9 cellular contexts compared by ENCODE assay signal in the genomic region with DNA sequence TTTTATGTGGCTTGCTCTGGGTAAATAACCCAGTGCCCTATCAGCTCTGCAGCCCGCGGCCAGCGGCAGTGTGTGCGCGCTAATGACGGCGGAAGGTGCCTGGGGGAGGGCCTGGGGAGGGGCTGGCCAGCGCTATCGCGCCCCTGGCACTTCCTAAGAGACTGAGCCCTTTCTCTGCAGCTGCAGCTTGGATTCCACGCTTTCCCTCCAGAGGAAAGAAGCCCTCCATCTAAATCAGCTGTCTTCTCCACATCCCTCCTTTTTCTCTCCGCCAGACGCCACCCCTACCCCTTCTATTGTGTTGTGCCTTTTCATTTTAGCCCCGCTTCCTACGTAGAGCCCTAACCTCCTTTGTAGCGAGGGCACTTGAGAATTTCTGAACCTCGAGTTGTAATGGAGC. TPM values are rescaled to one million over a fixed set of nuclear protein-coding genes. Genes with fewer than 3 reads are reported as not detected.
A peak's percentile ranks its signal among the peaks of the same experiment; 100 is the strongest.
DNase-seq lines count a peak whose midpoint lies in the region; ATAC-seq, FAIRE-seq and TF ChIP-seq lines count a peak whose summit lies in the region.
"Had no signal": no experiment of that assay in that cellular context is flagged by ENCODE, and none has a peak within 500 bp of the region (broad histone marks: within the 10 kb centered on the region; RNA-seq: fewer than 3 reads in every experiment).

No MANE protein-coding gene starts in this region.

- H3K9me3 ChIP-seq in HepG2 (ENCODE audit: low read length): no peaks in the 10 kb centered on the region

- H3K4me3 Mint-ChIP-seq in Calu3 (ENCODE audit: low read depth, unreplicated experiment): peak overlapping the region; percentile 84

- H3K4me3 ChIP-seq in astrocyte of the cerebellum (ENCODE audit: low read depth, low read length) (peak overlapping the region; percentile 57), HepG2 (replicated peaks in 1 of 3; ENCODE audit: insufficient read depth in 1 of 3, low read depth in 2 of 3, low read length in 3 of 3) (peak overlapping the region; percentile 34 to 68 (median 43)), urinary bladder (ENCODE audit: low read depth, low read length) (peak overlapping the region; percentile 32)

- peaks cover 21% of the 10 kb centered on the region for H3K4me1 Mint-ChIP-seq in Calu3 (ENCODE audit: low read depth, unreplicated experiment)

- H3K9ac ChIP-seq in HepG2 (ENCODE audit: insufficient read depth, low read depth, low read length): no peak overlapping the region

- no peak for TF ChIP-seq RAD21 in HepG2 (CRISPR knock-in tag; IDR thresholded peaks at IDR 0.05)

- TF ChIP-seq POLR2A in HepG2 (IDR thresholded peaks at IDR 0.05; ENCODE audit: insufficient read depth in 1 of 2, low read depth in 2 of 2, low read length in 2 of 2): no peak

- peaks cover 14% of the 10 kb centered on the region for H3K36me3 Mint-ChIP-seq in Calu3 (ENCODE audit: insufficient read depth, unreplicated experiment)

- H3K9me3 Mint-ChIP-seq in Calu3 (ENCODE audit: low read depth, unreplicated experiment): no peaks in the 10 kb centered on the region

- TF ChIP-seq EP300 in HepG2 (IDR thresholded peaks at IDR 0.05; ENCODE audit: low read depth in 2 of 2, low read length in 2 of 2) (no peak), HepG2 (CRISPR knock-in tag; IDR thresholded peaks at IDR 0.05; ENCODE audit: borderline replicate concordance) (no peak)

- ATAC-seq in HepG2 (peak; percentile 16), GM21825 (IDR thresholded peaks at IDR 0.05; ENCODE audit: unreplicated experiment) (no peak)

- no peaks in the 10 kb centered on the region for H3K36me3 ChIP-seq in HepG2 (replicated peaks in 1 of 2; ENCODE audit: control insufficient read depth in 1 of 2, insufficient read depth in 2 of 2, low read length in 2 of 2)
- H3K36me3 ChIP-seq in urinary bladder (ENCODE audit: insufficient read depth): no peaks in the 10 kb centered on the region

- POLR2A ChIA-PET in HepG2 (lab: Yijun Ruan, JAX): no interaction called here

- FAIRE-seq in HepG2 (lab: Jason Lieb, UNC): no peak

- TF ChIP-seq CTCF in Calu3 (IDR thresholded peaks at IDR 0.05; ENCODE audit: unreplicated experiment) (no peak), astrocyte of the cerebellum (IDR thresholded peaks at IDR 0.05; ENCODE audit: low read depth, low read length, missing control alignments) (no peak), HepG2 (CRISPR knock-in tag; IDR thresholded peaks at IDR 0.05) (no peak)

- H3K4me1 ChIP-seq in HepG2 (ENCODE audit: insufficient read depth, low read length): peaks cover 16% of the 10 kb centered on the region
- no peaks in the 10 kb centered on the region for H3K4me1 ChIP-seq in urinary bladder (ENCODE audit: insufficient read depth)

- intact Hi-C loops in Calu3 (cut with micrococcal nuclease; ENCODE audit: unreplicated experiment) (no loop called here), HepG2 (cut with micrococcal nuclease; ENCODE audit: unreplicated experiment) (no loop called here)

- H3K27me3 ChIP-seq in HepG2 (ENCODE audit: control insufficient read depth in 1 of 2, insufficient read depth in 2 of 2, low read length in 2 of 2): peaks cover 2 to 4% of the 10 kb centered on the region in 2 experiments; a peak in 4 of 5 replicates

- H3K79me2 ChIP-seq in HepG2 (ENCODE audit: insufficient read depth, low read length): no peaks in the 10 kb centered on the region

- H3K27me3 Mint-ChIP-seq in Calu3 (ENCODE audit: unreplicated experiment): peaks cover 40% of the 10 kb centered on the region

- H4K20me1 ChIP-seq in HepG2 (ENCODE audit: insufficient read depth, low read length): no peaks in the 10 kb centered on the region

- CTCF ChIA-PET in Calu3 (lab: Charles Lee) (no interaction called here), HepG2 (lab: Yijun Ruan, JAX; ENCODE audit: low intra/inter-chr PET ratio, low total read pairs) (no interaction called here)

- BruUV-seq in Calu3 (replicated peaks; lab: Mats Ljungman, UMichigan) (no TSS peak), HepG2 (replicated peaks; lab: Mats Ljungman, UMichigan) (no TSS peak)

- in situ Hi-C loops in astrocyte of the cerebellum (cut with HindIII; ENCODE audit: low sequenced_read_pairs) (no loop called here), HepG2 (cut with HindIII; ENCODE audit: extremely low pct_ligation_motif_present, low pct_unique_long_range_greater_than_20kb) (no loop called here)

- 19% methylated on average over 7 of the region's 17 CpGs for WGBS in HepG2 (ENCODE audit: low lambda C conversion rate)
- WGBS in urinary bladder: 1% methylated on average over 17 of the region's 17 CpGs

- H3K27ac ChIP-seq in HepG2 (ENCODE audit: extremely low read length, insufficient read depth, low read length) (no peak overlapping the region), urinary bladder (ENCODE audit: low read depth) (no peak overlapping the region)
- H3K27ac ChIP-seq: epithelial cell of prostate had no signal

- H3K27ac Mint-ChIP-seq in Calu3 (ENCODE audit: unreplicated experiment): no peak overlapping the region

- peak overlapping the region; percentile 72 for H2AFZ ChIP-seq in HepG2 (ENCODE audit: low read length)

- H3K4me2 ChIP-seq in HepG2 (ENCODE audit: low read depth, low read length): peak overlapping the region; percentile 93

- peak; percentile 1 for DNase-seq in Calu3
- peak; percentile 8 for DNase-seq in NCI-H1694 treated with DMSO at 0.1 percent for 48 hours (lab: John Stamatoyannopoulos, UW)
- no peak for DNase-seq in astrocyte of the cerebellum (ENCODE audit: low read depth)
- DNase-seq in HepG2 (ENCODE audit: low spot score): no peak
- no peak for DNase-seq in stimulated activated CD4-positive, alpha-beta T cell treated with anti-CD3 and anti-CD28 coated beads, Interleukin-2, amount 100 ng/mL, for 24 hours
- DNase-seq in GF-D8 (lab: John Stamatoyannopoulos, UW): no peak

TF ChIP-seq in HepG2, 621 proteins besides CTCF, POLR2A, EP300 and RAD21:
- TF ChIP-seq, protein P1, sequence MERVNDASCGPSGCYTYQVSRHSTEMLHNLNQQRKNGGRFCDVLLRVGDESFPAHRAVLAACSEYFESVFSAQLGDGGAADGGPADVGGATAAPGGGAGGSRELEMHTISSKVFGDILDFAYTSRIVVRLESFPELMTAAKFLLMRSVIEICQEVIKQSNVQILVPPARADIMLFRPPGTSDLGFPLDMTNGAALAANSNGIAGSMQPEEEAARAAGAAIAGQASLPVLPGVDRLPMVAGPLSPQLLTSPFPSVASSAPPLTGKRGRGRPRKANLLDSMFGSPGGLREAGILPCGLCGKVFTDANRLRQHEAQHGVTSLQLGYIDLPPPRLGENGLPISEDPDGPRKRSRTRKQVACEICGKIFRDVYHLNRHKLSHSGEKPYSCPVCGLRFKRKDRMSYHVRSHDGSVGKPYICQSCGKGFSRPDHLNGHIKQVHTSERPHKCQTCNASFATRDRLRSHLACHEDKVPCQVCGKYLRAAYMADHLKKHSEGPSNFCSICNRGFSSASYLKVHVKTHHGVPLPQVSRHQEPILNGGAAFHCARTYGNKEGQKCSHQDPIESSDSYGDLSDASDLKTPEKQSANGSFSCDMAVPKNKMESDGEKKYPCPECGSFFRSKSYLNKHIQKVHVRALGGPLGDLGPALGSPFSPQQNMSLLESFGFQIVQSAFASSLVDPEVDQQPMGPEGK (CRISPR knock-in tag; IDR thresholded peaks at IDR 0.05): peak; percentile 17; the same call in 1 of the 2 replicates
- TF ChIP-seq, protein P2, sequence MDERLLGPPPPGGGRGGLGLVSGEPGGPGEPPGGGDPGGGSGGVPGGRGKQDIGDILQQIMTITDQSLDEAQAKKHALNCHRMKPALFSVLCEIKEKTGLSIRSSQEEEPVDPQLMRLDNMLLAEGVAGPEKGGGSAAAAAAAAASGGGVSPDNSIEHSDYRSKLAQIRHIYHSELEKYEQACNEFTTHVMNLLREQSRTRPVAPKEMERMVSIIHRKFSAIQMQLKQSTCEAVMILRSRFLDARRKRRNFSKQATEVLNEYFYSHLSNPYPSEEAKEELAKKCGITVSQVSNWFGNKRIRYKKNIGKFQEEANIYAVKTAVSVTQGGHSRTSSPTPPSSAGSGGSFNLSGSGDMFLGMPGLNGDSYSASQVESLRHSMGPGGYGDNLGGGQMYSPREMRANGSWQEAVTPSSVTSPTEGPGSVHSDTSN (CRISPR knock-in tag; IDR thresholded peaks at IDR 0.05): no peak
- TF ChIP-seq GABPB1 (CRISPR knock-in tag; IDR thresholded peaks at IDR 0.05): peak; percentile 21; the same call in 1 of the 2 replicates
- TF ChIP-seq ZKSCAN5 (CRISPR knock-in tag; IDR thresholded peaks at IDR 0.05): no peak
- TF ChIP-seq ZNF557 (CRISPR knock-in tag; IDR thresholded peaks at IDR 0.05): no peak
- no peak for TF ChIP-seq SNAPC2 (CRISPR knock-in tag; IDR thresholded peaks at IDR 0.05)
- TF ChIP-seq HNRNPLL (IDR thresholded peaks at IDR 0.05; ENCODE audit: low read depth, low read length, poor library complexity, severe bottlenecking): peak; percentile 33

RNA-seq across cellular contexts. Expression of a gene that starts 0.9 kb away (rescaled TPM):
- not detected in 2 replicates for total RNA-seq in Calu3 (2022)
- total RNA-seq in HepG2 (2016; rRNA removed; fragmentation: Illumina TruSeq; extraction: Trizol): not detected in 2 replicates
- not detected in 2 replicates for total RNA-seq in HepG2 (2016; cell fraction: cytosol; rRNA removed; fragmentation: Illumina TruSeq; extraction: Trizol; ENCODE audit: low read depth)
- total RNA-seq in HepG2 (2016; cell fraction: insoluble cytoplasmic fraction; rRNA removed; fragmentation: Illumina TruSeq; extraction: Trizol): not detected in 2 replicates
- not detected in 2 replicates for total RNA-seq in HepG2 (2016; cell fraction: membrane; rRNA removed; fragmentation: Illumina TruSeq; extraction: Trizol)
- not detected in 2 replicates for total RNA-seq in HepG2 (2016; cell fraction: nucleus; rRNA removed; fragmentation: Illumina TruSeq; extraction: Trizol)
- 0.05 TPM in 1 of 2 replicates, not detected in the other for polyA plus RNA-seq in HepG2 (2011; rRNA removed)
- polyA plus RNA-seq in HepG2 (2011; cell fraction: cytosol; rRNA removed): not detected in 2 replicates
- polyA plus RNA-seq in HepG2 (2011; cell fraction: nucleus; rRNA removed): not detected in 2 replicates
- not detected in 2 replicates for polyA plus RNA-seq in HepG2 (2012)
- polyA plus RNA-seq in HepG2 (2016; cell fraction: cytosol; fragmentation: Illumina TruSeq; extraction: Trizol; ENCODE audit: low read depth): not detected in 2 replicates
- polyA plus RNA-seq in HepG2 (2016; cell fraction: insoluble cytoplasmic fraction; fragmentation: Illumina TruSeq; extraction: Trizol; ENCODE audit: low read depth): not detected in 2 replicates
- polyA plus RNA-seq in HepG2 (2016; cell fraction: membrane; fragmentation: Illumina TruSeq; extraction: Trizol; ENCODE audit: low read depth): not detected in 2 replicates
- not detected in 2 replicates for polyA plus RNA-seq in HepG2 (2016; cell fraction: nucleus; fragmentation: Illumina TruSeq; extraction: Trizol; ENCODE audit: insufficient read depth, low read depth)
- polyA minus RNA-seq in HepG2 (2011; rRNA and poly(A)+ RNA removed; ENCODE audit: low replicate concordance): not detected in 2 replicates
- not detected in 2 replicates for polyA minus RNA-seq in HepG2 (2011; cell fraction: cytosol; rRNA and poly(A)+ RNA removed)
- polyA minus RNA-seq in HepG2 (2011; cell fraction: nucleus; rRNA and poly(A)+ RNA removed): not detected in 2 replicates
- total RNA-seq in urinary bladder: 2.0 TPM
- polyA plus RNA-seq in urinary bladder: 3.9 TPM

Comparison
In these comparisons a context has a peak if more than half of its experiments do, and no peak if none do; other contexts are left out.
1. DNase-seq: peak in Calu3 (single experiment) and NCI-H1694 treated with DMSO at 0.1 percent for 48 hours (single experiment); none in astrocyte of the cerebellum (single experiment), HepG2 (single experiment), stimulated activated CD4-positive, alpha-beta T cell treated with anti-CD3 and anti-CD28 coated beads, Interleukin-2, amount 100 ng/mL, for 24 hours (0 of 2) and GF-D8 (single experiment).
2. Peak in every context shown above with its lines, with median percentiles within 50 percentile points of each other: H3K4me3 ChIP-seq.